Comparison of ENCODE assay signal across 7 cellular contexts in genomic region chr20:62804632-62805364, GRCh38. TPM values are rescaled to one million over a fixed set of nuclear protein-coding genes. Genes with fewer than 3 reads are reported as not detected.
DNase-seq lines count a peak whose midpoint lies in the region; ATAC-seq and TF ChIP-seq lines count a peak whose summit lies in the region.

A gene with protein sequence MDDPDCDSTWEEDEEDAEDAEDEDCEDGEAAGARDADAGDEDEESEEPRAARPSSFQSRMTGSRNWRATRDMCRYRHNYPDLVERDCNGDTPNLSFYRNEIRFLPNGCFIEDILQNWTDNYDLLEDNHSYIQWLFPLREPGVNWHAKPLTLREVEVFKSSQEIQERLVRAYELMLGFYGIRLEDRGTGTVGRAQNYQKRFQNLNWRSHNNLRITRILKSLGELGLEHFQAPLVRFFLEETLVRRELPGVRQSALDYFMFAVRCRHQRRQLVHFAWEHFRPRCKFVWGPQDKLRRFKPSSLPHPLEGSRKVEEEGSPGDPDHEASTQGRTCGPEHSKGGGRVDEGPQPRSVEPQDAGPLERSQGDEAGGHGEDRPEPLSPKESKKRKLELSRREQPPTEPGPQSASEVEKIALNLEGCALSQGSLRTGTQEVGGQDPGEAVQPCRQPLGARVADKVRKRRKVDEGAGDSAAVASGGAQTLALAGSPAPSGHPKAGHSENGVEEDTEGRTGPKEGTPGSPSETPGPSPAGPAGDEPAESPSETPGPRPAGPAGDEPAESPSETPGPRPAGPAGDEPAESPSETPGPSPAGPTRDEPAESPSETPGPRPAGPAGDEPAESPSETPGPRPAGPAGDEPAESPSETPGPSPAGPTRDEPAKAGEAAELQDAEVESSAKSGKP (plus strand): TSS chr20:62804835. CDS start chr20:62804860, 25 bp downstream.

- peak within 1 kb of the TSS; percentile 69 to 95 (median 76) for H3K4me3 ChIP-seq in adrenal gland
- peak within 1 kb of the TSS; percentile 99 for H3K4me3 ChIP-seq in left ventricle myocardium inferior

- H3K9me3 Mint-ChIP-seq in T-cell, result no peaks in the 10 kb centered on the region

- intact Hi-C loops in adrenal gland (cut with DNase I) (loop anchor here in 1 of 2 donors (5.0 kb wide), 1 partner anchor 132 kb away; no protein-coding TSS in a partner anchor), left ventricle myocardium inferior (cut with micrococcal nuclease) (no loop called here)

- TF ChIP-seq POLR2A in GM18505 (IDR thresholded peaks at IDR 0.05; ENCODE audit: borderline replicate concordance, extremely low read depth, insufficient read depth, insufficient read length), result peak; percentile 72
- no peak for TF ChIP-seq POLR2A in adrenal gland (IDR thresholded peaks at IDR 0.05)

- no peaks in the 10 kb centered on the region for H3K27me3 Mint-ChIP-seq in T-cell

- WGBS in adrenal gland, 4 donors, result 0 to 1% (median 0%) methylated on average over 2 to 101 of the region's 103 CpGs; no CpG with 5 or more reads in 1 of the 4 donors

- H3K27ac Mint-ChIP-seq in T-cell, result peak within 1 kb of the TSS; percentile 94 to 98

- H3K4me3 Mint-ChIP-seq in T-cell, result peak within 1 kb of the TSS; percentile 93 to 96 (median 95)

- peaks cover 15% of the 10 kb centered on the region for H3K36me3 Mint-ChIP-seq in T-cell

- POLR2A ChIA-PET in T-cell (lab: Charles Lee), result interaction anchor here (0.7 to 0.8 kb wide), 2 partner anchors 10 to 11 kb away, joined by 3 to 4 read pairs; no protein-coding TSS in a partner anchor

- DNase-seq in T-cell (peak; percentile 40 to 72 (median 63)), adrenal gland (peak in 5 of 7 donors; percentile 48 to 66 (median 60)), left ventricle myocardium inferior (peak; percentile 75), pulmonary artery endothelial cell (ENCODE audit: low read depth, low spot score) (no peak)

- H3K36me3 ChIP-seq in adrenal gland (replicated peaks in 1 of 2), result peaks cover 0 to 34% of the 10 kb centered on the region in 2 donors
- peaks cover 34% of the 10 kb centered on the region for H3K36me3 ChIP-seq in left ventricle myocardium inferior

- H3K4me1 ChIP-seq in adrenal gland (replicated peaks in 1 of 2) (peaks cover 12 to 17% of the 10 kb centered on the region in 2 donors), left ventricle myocardium inferior (peaks cover 76% of the 10 kb centered on the region)

- CTCF ChIA-PET in T-cell (lab: Charles Lee), result interaction anchor here in 1 of 2 donors (1.0 to 1.7 kb wide), 2 partner anchors 11 to 13 kb away, joined by 4 to 7 read pairs; no protein-coding TSS in a partner anchor

- TF ChIP-seq CTCF in adrenal gland (IDR thresholded peaks at IDR 0.05) (no peak), left ventricle myocardium inferior (IDR thresholded peaks at IDR 0.05; ENCODE audit: borderline replicate concordance) (no peak)

- H3K4me1 Mint-ChIP-seq in T-cell, result peaks cover 29 to 32% (median 29%) of the 10 kb centered on the region in 3 donors

- peak within 1 kb of the TSS in 4 of 5 donors; percentile 61 to 83 (median 76) for H3K27ac ChIP-seq in adrenal gland
- peak within 1 kb of the TSS; percentile 91 for H3K27ac ChIP-seq in left ventricle myocardium inferior (replicated peaks)

- no peak for ATAC-seq in GM18505 (IDR thresholded peaks at IDR 0.05; ENCODE audit: unreplicated experiment)
- ATAC-seq in HG03432 (IDR thresholded peaks at IDR 0.05; ENCODE audit: unreplicated experiment), result peak; percentile 60
- peak; percentile 74 to 78 (median 76) for ATAC-seq in T-cell (replicated peaks in 1 of 4)
- no peak for ATAC-seq in GM21515 (IDR thresholded peaks at IDR 0.05; ENCODE audit: unreplicated experiment)

- no peaks in the 10 kb centered on the region for H3K9me3 ChIP-seq in adrenal gland (replicated peaks in 1 of 3)
- no peaks in the 10 kb centered on the region for H3K9me3 ChIP-seq in left ventricle myocardium inferior (replicated peaks)

- H3K27me3 ChIP-seq in adrenal gland, result no peaks in the 10 kb centered on the region
- no peaks in the 10 kb centered on the region for H3K27me3 ChIP-seq in left ventricle myocardium inferior (ENCODE audit: low read depth)

RNA-seq across cellular contexts. Expression of the gene that starts here (rescaled TPM):
- total RNA-seq in T-cell (10 to 100 TPM; 46.5 to 91.1 (median 83.0) TPM), adrenal gland (10 to 100 TPM; 24.3 to 61.4 (median 45.0) TPM), left ventricle myocardium inferior (19.2 TPM), pulmonary artery endothelial cell (39.5 and 40.9 TPM in 2 replicates)
- 100 to 1,000 TPM in 1 of 3 donors, 10 to 100 TPM in 1, 1 to 10 TPM in 1; 9.3 to 157 (median 68.5) TPM for polyA plus RNA-seq in adrenal gland

Comparison
In these comparisons a context has a peak if more than half of its experiments do, and no peak if none do; other contexts are left out.
1. ATAC-seq: peak in HG03432 (single experiment) and T-cell (4 of 4); none in GM18505 (single experiment) and GM21515 (single experiment).